Comparison of ENCODE assay signal across 8 cellular contexts in genomic region chrX:15749642-15750610, GRCh38. TPM values are rescaled to one million over a fixed set of nuclear protein-coding genes. Genes with fewer than 3 reads are reported as not detected.
DNase-seq lines count a peak whose midpoint lies in the region; ATAC-seq, FAIRE-seq and TF ChIP-seq lines count a peak whose summit lies in the region.

No MANE protein-coding gene starts in this region.

- DNase-seq in GM19239 (ENCODE audit: insufficient read length, low spot score) (no peak), iris pigment epithelial cell (ENCODE audit: low read depth) (peak; percentile 41), uterus (peak in 1 of 2 donors; percentile 22), GDM1 (lab: John Stamatoyannopoulos, UW) (no peak), islet precursor cell (no peak)
- peak; percentile 29 to 30 for DNase-seq in activated T-cell treated with anti-CD3 and anti-CD28 coated beads, Interleukin-2, amount 50 U/mL, for 48 hours

- no peaks in the 10 kb centered on the region for H3K36me3 ChIP-seq in uterus

- H3K27me3 ChIP-seq in uterus = no peaks in the 10 kb centered on the region

- no peak for TF ChIP-seq POLR2A in uterus (IDR thresholded peaks at IDR 0.05)

- no peaks in the 10 kb centered on the region for H3K4me1 ChIP-seq in uterus

- H3K9me3 ChIP-seq in uterus = no peaks in the 10 kb centered on the region

- no peak overlapping the region for H3K4me3 ChIP-seq in uterus

- intact Hi-C loops in uterus (cut with DNase I; ENCODE audit: low total_unique reads) = no loop called here

- H3K27ac ChIP-seq in 22Rv1 (0 out of 2 replicates have a peak overlapping the region, but pooled peaks have one; percentile 54), uterus (peak overlapping the region; percentile 72 to 90)

- no peak for TF ChIP-seq CTCF in 22Rv1 (IDR thresholded peaks at IDR 0.05)
- TF ChIP-seq CTCF in uterus (IDR thresholded peaks at IDR 0.05) = no peak

- peak; percentile 89 for FAIRE-seq in GM19239 (lab: Jason Lieb, UNC)

- peak; percentile 84 for ATAC-seq in HG03354 (IDR thresholded peaks at IDR 0.05; ENCODE audit: poor library complexity, severe bottlenecking, unreplicated experiment)

RNA-seq across cellular contexts. Expression of gene CA5B, which starts 11.9 kb away (rescaled TPM):
- 10 to 100 TPM in 2 of 4 donors, 1 to 10 TPM in 2; 2.6 to 35.8 (median 15.0) TPM for total RNA-seq in uterus

RNA-seq across cellular contexts. Expression of gene ZRSR2, which starts 40.4 kb away (rescaled TPM):
- total RNA-seq in uterus = 10 to 100 TPM in 2 of 4 donors, 1 to 10 TPM in 2; 1.8 to 28.2 (median 11.6) TPM

Comparison
In these comparisons a context has a peak if more than half of its experiments do, and no peak if none do; other contexts are left out.
1. DNase-seq: peak in activated T-cell treated with anti-CD3 and anti-CD28 coated beads, Interleukin-2, amount 50 U/mL, for 48 hours (2 of 2) and iris pigment epithelial cell (single experiment); none in GM19239 (single experiment), GDM1 (single experiment) and islet precursor cell (single experiment).